In genomic region chr6:2522521-2522920, GRCh38 we compare ENCODE assay signal across 17 cellular contexts.
DNase-seq lines count a peak whose midpoint lies in the region; ATAC-seq and TF ChIP-seq lines count a peak whose summit lies in the region.
"Had no signal": no experiment of that assay in that cellular context is flagged by ENCODE, and none has a peak within 500 bp of the region (broad histone marks: within the 10 kb centered on the region; RNA-seq: fewer than 3 reads in every experiment).

No MANE protein-coding gene starts in this region.

- H3K36me3 ChIP-seq in adrenal gland (replicated peaks in 1 of 2) = no peaks in the 10 kb centered on the region

- H3K4me3 ChIP-seq in cardiac fibroblast (replicated peaks in 1 of 2; ENCODE audit: low read depth in 2 of 2, low read length in 2 of 2) (no peak overlapping the region), adrenal gland (no peak overlapping the region)
- H3K4me3 ChIP-seq: dorsolateral prefrontal cortex, mucosa of descending colon, skin epidermis had no signal

- H3K27me3 Mint-ChIP-seq in natural killer cell (ENCODE audit: low read depth in 2 of 2) = peaks cover 9 to 42% of the 10 kb centered on the region in 2 donors

- H3K4me1 ChIP-seq in adrenal gland (replicated peaks in 1 of 2) = no peaks in the 10 kb centered on the region

- no peak for TF ChIP-seq POLR2A in adrenal gland (IDR thresholded peaks at IDR 0.05)

- H3K36me3 Mint-ChIP-seq in natural killer cell = peaks cover 18% of the 10 kb centered on the region
- H3K36me3 Mint-ChIP-seq: CD4-positive, CD25-positive, alpha-beta regulatory T cell had no signal

- intact Hi-C loops in natural killer cell (cut with micrococcal nuclease) = no loop called here
- intact Hi-C loops in adrenal gland (cut with DNase I) = no loop called here

- peak; percentile 61 for DNase-seq in EL
- DNase-seq in NCI-H226 = peak; percentile 43
- DNase-seq in cardiac fibroblast (ENCODE audit: low read depth in 2 of 2) = peak; percentile 44 to 83
- no peak for DNase-seq in natural killer cell
- DNase-seq in adrenal gland = no peak
- no peak for DNase-seq in NCI-H1048 (lab: John Stamatoyannopoulos, UW)
- DNase-seq in NCI-H1105 treated with DMSO at 0.1 percent for 48 hours (lab: John Stamatoyannopoulos, UW) = no peak
- DNase-seq in stimulated activated CD4-positive, alpha-beta T cell treated with anti-CD3 and anti-CD28 coated beads, Interleukin-12 subunit alpha, Interleukin-12 subunit beta, amount 100 ng/mL, for 4 hours = no peak
- DNase-seq: activated CD4-positive, alpha-beta memory T cell treated with anti-CD3 and anti-CD28 coated beads for 36 hours; activated naive CD4-positive, alpha-beta T cell treated with anti-CD3 and anti-CD28 coated beads, Interleukin-2, amount 50 U/mL, for 16 hours; CD4-positive, CD25-positive, alpha-beta regulatory T cell; dorsolateral prefrontal cortex; hippocampal formation; mucosa of descending colon; NCI-H1105; NCI-H774 had no signal

- H3K27ac Mint-ChIP-seq in natural killer cell = no peak overlapping the region
- H3K27ac Mint-ChIP-seq: activated CD4-positive, alpha-beta memory T cell treated with anti-CD3 and anti-CD28 coated beads for 36 hours; CD4-positive, CD25-positive, alpha-beta regulatory T cell had no signal

- TF ChIP-seq CTCF in cardiac fibroblast (IDR thresholded peaks at IDR 0.05; ENCODE audit: low read depth, low read length) (no peak), natural killer cell (IDR thresholded peaks at IDR 0.05) (no peak), adrenal gland (IDR thresholded peaks at IDR 0.05) (no peak)

- H3K4me1 Mint-ChIP-seq in natural killer cell = peaks cover 12 to 14% of the 10 kb centered on the region in 2 donors

- peak in 2 of 3 donors; percentile 38 to 58 for ATAC-seq in natural killer cell
- ATAC-seq: mucosa of descending colon had no signal

- H3K9me3 ChIP-seq in adrenal gland (replicated peaks in 1 of 3) = peaks cover 0 to 6% (median 0%) of the 10 kb centered on the region in 3 donors

- peaks cover 9 to 12% of the 10 kb centered on the region in 2 donors for H3K9me3 Mint-ChIP-seq in natural killer cell

- no peaks in the 10 kb centered on the region for H3K27me3 ChIP-seq in adrenal gland

- 29 to 40% (median 39%) methylated on average over 7 of the region's 7 CpGs for WGBS in adrenal gland, 4 donors

- H3K4me3 Mint-ChIP-seq in natural killer cell = peak overlapping the region; percentile 2
- H3K4me3 Mint-ChIP-seq: activated CD4-positive, alpha-beta memory T cell treated with anti-CD3 and anti-CD28 coated beads for 36 hours; CD4-positive, CD25-positive, alpha-beta regulatory T cell had no signal

- no peak overlapping the region for H3K27ac ChIP-seq in adrenal gland
- H3K27ac ChIP-seq: dorsolateral prefrontal cortex had no signal

Comparison
In these comparisons a context has a peak if more than half of its experiments do, and no peak if none do; other contexts are left out.
1. DNase-seq: peak in EL (single experiment), NCI-H226 (single experiment) and cardiac fibroblast (2 of 2); none in natural killer cell (single experiment), adrenal gland (0 of 7), NCI-H1048 (single experiment), NCI-H1105 treated with DMSO at 0.1 percent for 48 hours (single experiment) and stimulated activated CD4-positive, alpha-beta T cell treated with anti-CD3 and anti-CD28 coated beads, Interleukin-12 subunit alpha, Interleukin-12 subunit beta, amount 100 ng/mL, for 4 hours (single experiment).